Comparison of ENCODE assay signal across 17 cellular contexts in the genomic region with DNA sequence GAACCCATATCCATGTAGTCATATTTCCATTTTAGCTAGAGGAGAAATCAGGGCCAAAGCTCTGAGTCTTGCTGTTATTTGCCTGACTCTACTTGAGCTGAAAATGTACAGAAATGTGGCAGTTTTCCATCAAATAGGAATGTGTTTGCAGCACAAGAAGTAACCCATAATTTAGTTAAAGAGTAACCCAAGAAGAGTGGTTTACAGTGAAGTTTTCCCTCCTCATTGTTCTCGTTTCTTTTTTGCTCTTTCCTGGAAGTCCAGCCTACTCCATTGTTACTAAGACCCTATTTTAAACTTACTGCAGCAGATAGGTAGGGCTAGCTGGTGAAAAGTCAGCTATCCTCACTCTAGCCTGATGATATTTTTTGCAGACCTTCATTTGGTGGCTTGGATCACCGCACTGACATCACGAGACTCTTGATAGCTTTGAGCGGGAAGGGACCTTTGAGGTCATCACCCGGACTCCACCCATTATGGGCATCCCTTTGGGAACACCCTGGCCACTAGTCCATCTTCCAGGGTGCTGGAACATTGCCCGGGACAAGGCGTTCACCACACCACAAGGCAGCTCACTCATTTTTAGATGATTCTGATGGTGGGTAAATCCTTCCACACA. TPM values are rescaled to one million over a fixed set of nuclear protein-coding genes. Genes with fewer than 3 reads are reported as not detected.
A peak's percentile ranks its signal among the peaks of the same experiment; 100 is the strongest.
DNase-seq lines count a peak whose midpoint lies in the region; ATAC-seq and TF ChIP-seq lines count a peak whose summit lies in the region.
"Had no signal": no experiment of that assay in that cellular context is flagged by ENCODE, and none has a peak within 500 bp of the region (broad histone marks: within the 10 kb centered on the region; RNA-seq: fewer than 3 reads in every experiment).

No MANE protein-coding gene starts in this region.

- DNase-seq in cardiac fibroblast (ENCODE audit: low read depth in 2 of 2) (peak; percentile 54 to 67), right atrium auricular region (ENCODE audit: low spot score) (peak; percentile 77), transverse colon (peak; percentile 82), GM20000 (ENCODE audit: low spot score) (no peak)
- DNase-seq: activated CD4-positive, CD25-positive, alpha-beta regulatory T cell treated with anti-CD3 and anti-CD28 coated beads, Interleukin-2, amount 50 U/mL, for 72 hours; activated naive CD4-positive, alpha-beta T cell treated with Interleukin-2 at 50 U/mL for 16 hours; dorsolateral prefrontal cortex; NCI-H1105; NK-92 treated with Interleukin-12 subunit alpha and Interleukin-12 subunit beta, amount 100 ng/mL, for 24 hours; SIG-M5; stimulated activated naive CD4-positive, alpha-beta T cell treated with Interleukin-2 at 50 U/mL for 16 hours had no signal

- H3K4me1 ChIP-seq in right atrium auricular region (peaks cover 0 to 28% of the 10 kb centered on the region in 2 donors), parathyroid adenoma (peaks cover 4% of the 10 kb centered on the region), transverse colon (peaks cover 0 to 9% (median 2%) of the 10 kb centered on the region in 4 donors)

- TF ChIP-seq CTCF in cardiac fibroblast (IDR thresholded peaks at IDR 0.05; ENCODE audit: low read depth, low read length) = no peak
- no peak for TF ChIP-seq CTCF in right atrium auricular region (IDR thresholded peaks at IDR 0.05)
- no peak for TF ChIP-seq CTCF in parathyroid adenoma (IDR thresholded peaks at IDR 0.05)
- TF ChIP-seq CTCF in transverse colon (IDR thresholded peaks at IDR 0.05) = no peak
- TF ChIP-seq CTCF in GM20000 (IDR thresholded peaks at IDR 0.05; ENCODE audit: extremely low read depth, missing control alignments) = no peak

- TF ChIP-seq POLR2A in transverse colon (IDR thresholded peaks at IDR 0.05) = no peak

- H3K4me3 ChIP-seq in cardiac fibroblast (replicated peaks in 1 of 2; ENCODE audit: low read depth in 2 of 2, low read length in 2 of 2) = no peak overlapping the region
- H3K4me3 ChIP-seq in right atrium auricular region = no peak overlapping the region
- H3K4me3 ChIP-seq in parathyroid adenoma (ENCODE audit: low read depth, low read length) = no peak overlapping the region
- no peak overlapping the region for H3K4me3 ChIP-seq in transverse colon
- H3K4me3 ChIP-seq: dorsolateral prefrontal cortex had no signal

- in situ Hi-C loops in transverse colon (cut with MboI; ENCODE audit: low pct_ligation_motif_present in 1 of 4, low pct_unique_long_range_greater_than_20kb in 1 of 4, low sequenced_read_pairs in 3 of 4) = no loop called here

- H3K9ac ChIP-seq in parathyroid adenoma = no peak overlapping the region

- H3K79me2 ChIP-seq in parathyroid adenoma = no peaks in the 10 kb centered on the region

- H3K27me3 ChIP-seq in right atrium auricular region (no peaks in the 10 kb centered on the region), parathyroid adenoma (ENCODE audit: control insufficient read depth, insufficient read depth, low read length) (no peaks in the 10 kb centered on the region), transverse colon (no peaks in the 10 kb centered on the region)

- no peak overlapping the region for H3K4me2 ChIP-seq in parathyroid adenoma (ENCODE audit: low read length)

- H3K9me3 ChIP-seq in right atrium auricular region (no peaks in the 10 kb centered on the region), parathyroid adenoma (ENCODE audit: control insufficient read depth, low read length) (no peaks in the 10 kb centered on the region), transverse colon (no peaks in the 10 kb centered on the region)

- TF ChIP-seq EP300 in transverse colon (IDR thresholded peaks at IDR 0.05; ENCODE audit: low read depth) = no peak

- ATAC-seq in GM18907 (IDR thresholded peaks at IDR 0.05; ENCODE audit: unreplicated experiment) (no peak), GM19328 (IDR thresholded peaks at IDR 0.05; ENCODE audit: unreplicated experiment) (no peak), GM19395 (IDR thresholded peaks at IDR 0.05; ENCODE audit: unreplicated experiment) (no peak)

- 43 to 52% methylated on average over 4 to 7 of the region's 7 CpGs for WGBS in transverse colon (ENCODE audit: low coverage in 1 of 2), 2 donors

- intact Hi-C loops in transverse colon (cut with DNase I; ENCODE audit: low total_unique reads) = no loop called here

- H2AFZ ChIP-seq in parathyroid adenoma = no peak overlapping the region

- H3K27ac ChIP-seq in right atrium auricular region = peak overlapping the region; percentile 15 to 71
- peak overlapping the region; percentile 66 for H3K27ac ChIP-seq in parathyroid adenoma
- peak overlapping the region in 1 of 4 donors; percentile 1 for H3K27ac ChIP-seq in transverse colon

- no peaks in the 10 kb centered on the region for H3K36me3 ChIP-seq in right atrium auricular region
- no peaks in the 10 kb centered on the region for H3K36me3 ChIP-seq in parathyroid adenoma (ENCODE audit: control insufficient read depth, insufficient read depth, low read length)
- H3K36me3 ChIP-seq in transverse colon = no peaks in the 10 kb centered on the region

RNA-seq across cellular contexts. Expression of a gene that starts 28.0 kb away (rescaled TPM):
- 10 to 100 TPM; 38.4 to 59.4 TPM for total RNA-seq in right atrium auricular region
- 1 to 10 TPM; 1.5 to 4.1 (median 2.5) TPM for total RNA-seq in transverse colon
- total RNA-seq: G401; T-helper 2 cell treated with Interferon-gamma antibody and Interleukin-4, amounts not matched to agents 100 ng/mL and 5 ng/mL, for 36 hours had no signal

Comparison
In these comparisons a context has a peak if more than half of its experiments do, and no peak if none do; other contexts are left out.
1. RNA of a gene that starts 28.0 kb away (total RNA-seq): 38.4 to 59.4 TPM in right atrium auricular region; 1.5 to 4.1 TPM in transverse colon; every median in the first group is over 4 times any median in the second.